In genomic region chr22:29071261-29072045, GRCh38 we compare ENCODE assay signal across 8 cellular contexts. TPM values are rescaled to one million over a fixed set of nuclear protein-coding genes. Genes with fewer than 3 reads are reported as not detected.
DNase-seq lines count a peak whose midpoint lies in the region; TF ChIP-seq lines count a peak whose summit lies in the region.

No MANE protein-coding gene starts in this region.

- no peaks in the 10 kb centered on the region for H3K9me3 Mint-ChIP-seq in activated T-helper 1 cell treated with anti-CD3 and anti-CD28 coated beads, Interleukin-12 subunit alpha, Interleukin-12 subunit beta, Interleukin-2, Interleukin-4 antibody, amounts not matched to agents 30 ng/mL and 10 ng/mL and 1 ng/mL, durations not matched to agents 14 hours and 24 hours and 36 hours
- no peaks in the 10 kb centered on the region for H3K9me3 Mint-ChIP-seq in glutamatergic neuron (ENCODE audit: unreplicated experiment)

- H3K27me3 ChIP-seq in HUES6 (ENCODE audit: control insufficient read depth, insufficient read depth, low read length) (peaks cover 48% of the 10 kb centered on the region), rectal smooth muscle tissue (ENCODE audit: control insufficient read depth, insufficient read depth, low read length) (no peaks in the 10 kb centered on the region)

- H3K4me1 ChIP-seq in HUES6 (ENCODE audit: control insufficient read depth, insufficient read depth, low read length) = peaks cover 12% of the 10 kb centered on the region
- peaks cover 2% of the 10 kb centered on the region for H3K4me1 ChIP-seq in rectal smooth muscle tissue (ENCODE audit: control insufficient read depth, insufficient read depth, low read length)

- H3K36me3 ChIP-seq in HUES6 (ENCODE audit: control insufficient read depth, insufficient read depth, low read length) (no peaks in the 10 kb centered on the region), rectal smooth muscle tissue (ENCODE audit: control insufficient read depth, insufficient read depth, low read length) (no peaks in the 10 kb centered on the region)

- H3K4me1 Mint-ChIP-seq in activated T-helper 1 cell treated with anti-CD3 and anti-CD28 coated beads, Interleukin-12 subunit alpha, Interleukin-12 subunit beta, Interleukin-2, Interleukin-4 antibody, amounts not matched to agents 30 ng/mL and 10 ng/mL and 1 ng/mL, durations not matched to agents 14 hours and 24 hours and 36 hours (ENCODE audit: low read depth) = peaks cover 18% of the 10 kb centered on the region
- H3K4me1 Mint-ChIP-seq in glutamatergic neuron (ENCODE audit: low read depth, unreplicated experiment) = peaks cover 5% of the 10 kb centered on the region

- no peak for TF ChIP-seq CTCF in glutamatergic neuron (IDR thresholded peaks at IDR 0.05; ENCODE audit: partially characterized antibody, unreplicated experiment)

- intact Hi-C loops in activated T-helper 1 cell treated with anti-CD3 and anti-CD28 coated beads, Interleukin-12 subunit alpha, Interleukin-12 subunit beta, Interleukin-2, Interleukin-4 antibody, amounts not matched to agents 30 ng/mL and 10 ng/mL and 1 ng/mL, durations not matched to agents 14 hours and 24 hours and 36 hours (cut with micrococcal nuclease) = loop anchor here (1.0 to 2.0 kb wide), 2 partner anchors 188 to 331 kb away; partner anchors contain the start of genes CHEK2 and ZNRF3

- H3K4me3 ChIP-seq in HUES6 (ENCODE audit: low read depth, low read length) = peak overlapping the region; percentile 54
- peak overlapping the region; percentile 58 for H3K4me3 ChIP-seq in rectal smooth muscle tissue (ENCODE audit: low read length)

- peak overlapping the region; percentile 72 for H3K27ac Mint-ChIP-seq in activated T-helper 1 cell treated with anti-CD3 and anti-CD28 coated beads, Interleukin-12 subunit alpha, Interleukin-12 subunit beta, Interleukin-2, Interleukin-4 antibody, amounts not matched to agents 30 ng/mL and 10 ng/mL and 1 ng/mL, durations not matched to agents 14 hours and 24 hours and 36 hours
- H3K27ac Mint-ChIP-seq in glutamatergic neuron (ENCODE audit: unreplicated experiment) = peak overlapping the region; percentile 44

- H3K27ac ChIP-seq in HUES6 (ENCODE audit: low read depth, low read length) (no peak overlapping the region), rectal smooth muscle tissue (ENCODE audit: low read depth, low read length) (no peak overlapping the region)

- no peaks in the 10 kb centered on the region for H3K36me3 Mint-ChIP-seq in activated T-helper 1 cell treated with anti-CD3 and anti-CD28 coated beads, Interleukin-12 subunit alpha, Interleukin-12 subunit beta, Interleukin-2, Interleukin-4 antibody, amounts not matched to agents 30 ng/mL and 10 ng/mL and 1 ng/mL, durations not matched to agents 14 hours and 24 hours and 36 hours (ENCODE audit: low read depth)
- H3K36me3 Mint-ChIP-seq in glutamatergic neuron (ENCODE audit: unreplicated experiment) = peaks cover 4% of the 10 kb centered on the region

- H3K9me3 ChIP-seq in HUES6 (ENCODE audit: control insufficient read depth, insufficient read depth, low read depth, low read length) = no peaks in the 10 kb centered on the region

- DNase-seq in CD1c-positive myeloid dendritic cell (ENCODE audit: extremely low spot score) = peak; percentile 33
- DNase-seq in activated T-helper 1 cell treated with anti-CD3 and anti-CD28 coated beads, Interleukin-12 subunit alpha, Interleukin-12 subunit beta, Interleukin-2, Interleukin-4 antibody, amounts not matched to agents 30 ng/mL and 10 ng/mL and 1 ng/mL, durations not matched to agents 14 hours and 24 hours and 36 hours (ENCODE audit: low spot score) = peak; percentile 19
- peak; percentile 55 for DNase-seq in glutamatergic neuron
- DNase-seq in NK-92 treated with Interleukin-12 subunit alpha and Interleukin-12 subunit beta, amount 100 ng/mL, for 24 hours (lab: John Stamatoyannopoulos, UW) = no peak
- no peak for DNase-seq in SIG-M5 treated with dmso at 0.1 percent for 504 hours (lab: John Stamatoyannopoulos, UW; ENCODE audit: unreplicated experiment)
- DNase-seq in MV-4-11 (lab: John Stamatoyannopoulos, UW) = no peak

- peaks cover 64% of the 10 kb centered on the region for H3K27me3 Mint-ChIP-seq in activated T-helper 1 cell treated with anti-CD3 and anti-CD28 coated beads, Interleukin-12 subunit alpha, Interleukin-12 subunit beta, Interleukin-2, Interleukin-4 antibody, amounts not matched to agents 30 ng/mL and 10 ng/mL and 1 ng/mL, durations not matched to agents 14 hours and 24 hours and 36 hours (ENCODE audit: insufficient read depth)
- H3K27me3 Mint-ChIP-seq in glutamatergic neuron (ENCODE audit: unreplicated experiment) = peaks cover 10% of the 10 kb centered on the region

- H3K9ac ChIP-seq in HUES6 (ENCODE audit: low read length) (peak overlapping the region; percentile 48), rectal smooth muscle tissue (ENCODE audit: low read length) (no peak overlapping the region)

- H3K4me3 Mint-ChIP-seq in activated T-helper 1 cell treated with anti-CD3 and anti-CD28 coated beads, Interleukin-12 subunit alpha, Interleukin-12 subunit beta, Interleukin-2, Interleukin-4 antibody, amounts not matched to agents 30 ng/mL and 10 ng/mL and 1 ng/mL, durations not matched to agents 14 hours and 24 hours and 36 hours = peak overlapping the region; percentile 79
- H3K4me3 Mint-ChIP-seq in glutamatergic neuron (ENCODE audit: unreplicated experiment) = peak overlapping the region; percentile 76

RNA-seq across cellular contexts. Expression of gene KREMEN1, which starts 1.4 kb away (rescaled TPM):
- total RNA-seq in activated T-helper 1 cell treated with anti-CD3 and anti-CD28 coated beads, Interleukin-12 subunit alpha, Interleukin-12 subunit beta, Interleukin-2, Interleukin-4 antibody, amounts not matched to agents 30 ng/mL and 10 ng/mL and 1 ng/mL, durations not matched to agents 14 hours and 24 hours and 36 hours = 0.03 TPM in 1 of 2 replicates, not detected in the other
- total RNA-seq in glutamatergic neuron (ENCODE audit: unreplicated experiment) = 20.5 TPM

RNA-seq across cellular contexts. Expression of gene C22orf31, which starts 9.8 kb away (rescaled TPM):
- not detected in 2 replicates for total RNA-seq in activated T-helper 1 cell treated with anti-CD3 and anti-CD28 coated beads, Interleukin-12 subunit alpha, Interleukin-12 subunit beta, Interleukin-2, Interleukin-4 antibody, amounts not matched to agents 30 ng/mL and 10 ng/mL and 1 ng/mL, durations not matched to agents 14 hours and 24 hours and 36 hours
- total RNA-seq in glutamatergic neuron (ENCODE audit: unreplicated experiment) = not detected

Comparison
In these comparisons a context has a peak if more than half of its experiments do, and no peak if none do; other contexts are left out.
1. DNase-seq: peak in CD1c-positive myeloid dendritic cell (single experiment), activated T-helper 1 cell treated with anti-CD3 and anti-CD28 coated beads, Interleukin-12 subunit alpha, Interleukin-12 subunit beta, Interleukin-2, Interleukin-4 antibody, amounts not matched to agents 30 ng/mL and 10 ng/mL and 1 ng/mL, durations not matched to agents 14 hours and 24 hours and 36 hours (single experiment) and glutamatergic neuron (single experiment); none in NK-92 treated with Interleukin-12 subunit alpha and Interleukin-12 subunit beta, amount 100 ng/mL, for 24 hours (single experiment), SIG-M5 treated with dmso at 0.1 percent for 504 hours (single experiment) and MV-4-11 (single experiment).
2. RNA of gene KREMEN1, which starts 1.4 kb away (total RNA-seq): 20.5 TPM in glutamatergic neuron (single experiment); 0.03 TPM in activated T-helper 1 cell treated with anti-CD3 and anti-CD28 coated beads, Interleukin-12 subunit alpha, Interleukin-12 subunit beta, Interleukin-2, Interleukin-4 antibody, amounts not matched to agents 30 ng/mL and 10 ng/mL and 1 ng/mL, durations not matched to agents 14 hours and 24 hours and 36 hours; every median in the first group is over 10 times any median in the second.